In genomic region chr4:110848787-110849186, GRCh38 we compare ENCODE assay signal across 28 cellular contexts.
"Had no signal": no experiment of that assay in that cellular context is flagged by ENCODE, and none has a peak within 500 bp of the region (broad histone marks: within the 10 kb centered on the region; RNA-seq: fewer than 3 reads in every experiment).

No MANE protein-coding gene starts in this region.

- H3K9me3 Mint-ChIP-seq: activated CD4-positive, alpha-beta memory T cell treated with anti-CD3 and anti-CD28 coated beads for 36 hours; activated CD4-positive, alpha-beta T cell treated with anti-CD3 and anti-CD28 coated beads, Interleukin-2, amount 10 ng/mL, durations not matched to agents 24 days and 14 days; activated T-helper 1 cell treated with anti-CD3 and anti-CD28 coated beads, Interleukin-12 subunit alpha, Interleukin-12 subunit beta, Interleukin-2, Interleukin-4 antibody, amounts not matched to agents 30 ng/mL and 10 ng/mL and 1 ng/mL, durations not matched to agents 14 hours and 24 hours and 36 hours; effector memory CD8-positive, alpha-beta T cell had no signal

- H3K4me3 ChIP-seq: body of pancreas, esophagus squamous epithelium had no signal

- H3K27me3 ChIP-seq: body of pancreas, esophagus squamous epithelium had no signal

- H3K36me3 Mint-ChIP-seq: activated CD4-positive, alpha-beta memory T cell treated with anti-CD3 and anti-CD28 coated beads for 36 hours; activated CD8-positive, alpha-beta memory T cell treated with anti-CD3 and anti-CD28 coated beads, Interleukin-2, amount 10 ng/mL, durations not matched to agents 7 days and 5 days; activated naive CD8-positive, alpha-beta T cell had no signal

- H3K4me3 Mint-ChIP-seq: activated CD4-positive, alpha-beta memory T cell treated with anti-CD3 and anti-CD28 coated beads for 36 hours; activated CD4-positive, alpha-beta T cell treated with anti-CD3 and anti-CD28 coated beads for 36 hours; activated CD4-positive, alpha-beta T cell treated with anti-CD3 and anti-CD28 coated beads, Interleukin-2, amount 10 ng/mL, durations not matched to agents 24 days and 14 days; activated CD8-positive, alpha-beta memory T cell treated with anti-CD3 and anti-CD28 coated beads, Interleukin-2, amount 10 ng/mL, durations not matched to agents 7 days and 5 days; activated CD8-positive, alpha-beta T cell treated with anti-CD3 and anti-CD28 coated beads, Interleukin-2, amount 10 ng/mL, durations not matched to agents 7 days and 5 days; activated naive CD8-positive, alpha-beta T cell; activated T-helper 1 cell treated with anti-CD3 and anti-CD28 coated beads, Interleukin-12 subunit alpha, Interleukin-12 subunit beta, Interleukin-2, Interleukin-4 antibody, amounts not matched to agents 30 ng/mL and 10 ng/mL and 1 ng/mL, durations not matched to agents 14 hours and 24 hours and 36 hours; effector memory CD8-positive, alpha-beta T cell had no signal

- H3K36me3 ChIP-seq: esophagus squamous epithelium had no signal

- H3K9me3 ChIP-seq: body of pancreas, esophagus squamous epithelium had no signal

- H3K27ac ChIP-seq: body of pancreas, epithelial cell of prostate, esophagus squamous epithelium had no signal

- H3K4me1 ChIP-seq: esophagus squamous epithelium had no signal

- DNase-seq: activated CD4-positive, alpha-beta memory T cell treated with anti-CD3 and anti-CD28 coated beads for 36 hours; activated CD4-positive, alpha-beta T cell treated with anti-CD3 and anti-CD28 coated beads for 36 hours; activated CD4-positive, alpha-beta T cell treated with anti-CD3 and anti-CD28 coated beads, Interleukin-2, amount 10 ng/mL, durations not matched to agents 24 days and 14 days; activated CD4-positive, CD25-positive, alpha-beta regulatory T cell; activated CD4-positive, CD25-positive, alpha-beta regulatory T cell treated with anti-CD3 and anti-CD28 coated beads, Interleukin-2, amount 50 U/mL, for 72 hours; activated CD8-positive, alpha-beta memory T cell treated with anti-CD3 and anti-CD28 coated beads, Interleukin-2, amount 10 ng/mL, durations not matched to agents 7 days and 5 days; activated CD8-positive, alpha-beta memory T cell treated with anti-CD3 and anti-CD28 coated beads, Interleukin-2, amount 50 U/mL, for 4 hours; activated CD8-positive, alpha-beta T cell treated with anti-CD3 and anti-CD28 coated beads, Interleukin-2, amount 10 ng/mL, durations not matched to agents 7 days and 5 days; activated gamma-delta T cell; activated naive CD4-positive, alpha-beta T cell; activated naive CD4-positive, alpha-beta T cell treated with anti-CD3 and anti-CD28 coated beads, Interleukin-2, amount 50 U/mL, for 16 hours; activated T-cell treated with anti-CD3 and anti-CD28 coated beads, Interleukin-2, amount 50 U/mL, for 1 hour; activated T-cell treated with anti-CD3 and anti-CD28 coated beads, Interleukin-2, amount 50 U/mL, for 48 hours; amniotic stem cell; aorta; body of pancreas; caudate nucleus; cortex of kidney; dermis blood vessel endothelial cell; effector CD4-positive, alpha-beta T cell; effector memory CD8-positive, alpha-beta T cell; esophagus squamous epithelium; foreskin fibroblast; head of caudate nucleus; T-helper 2 cell had no signal

- H3K27ac Mint-ChIP-seq: activated CD4-positive, alpha-beta memory T cell treated with anti-CD3 and anti-CD28 coated beads for 36 hours; activated CD4-positive, alpha-beta T cell treated with anti-CD3 and anti-CD28 coated beads for 36 hours; activated CD4-positive, alpha-beta T cell treated with anti-CD3 and anti-CD28 coated beads, Interleukin-2, amount 10 ng/mL, durations not matched to agents 24 days and 14 days; activated CD8-positive, alpha-beta memory T cell treated with anti-CD3 and anti-CD28 coated beads, Interleukin-2, amount 10 ng/mL, durations not matched to agents 7 days and 5 days; activated CD8-positive, alpha-beta T cell treated with anti-CD3 and anti-CD28 coated beads, Interleukin-2, amount 10 ng/mL, durations not matched to agents 7 days and 5 days; activated naive CD8-positive, alpha-beta T cell; activated T-helper 1 cell treated with anti-CD3 and anti-CD28 coated beads, Interleukin-12 subunit alpha, Interleukin-12 subunit beta, Interleukin-2, Interleukin-4 antibody, amounts not matched to agents 30 ng/mL and 10 ng/mL and 1 ng/mL, durations not matched to agents 14 hours and 24 hours and 36 hours; effector memory CD8-positive, alpha-beta T cell had no signal

- H3K4me1 Mint-ChIP-seq: activated CD4-positive, alpha-beta T cell treated with anti-CD3 and anti-CD28 coated beads for 36 hours; activated CD4-positive, alpha-beta T cell treated with anti-CD3 and anti-CD28 coated beads, Interleukin-2, amount 10 ng/mL, durations not matched to agents 24 days and 14 days; activated CD8-positive, alpha-beta memory T cell treated with anti-CD3 and anti-CD28 coated beads, Interleukin-2, amount 10 ng/mL, durations not matched to agents 7 days and 5 days had no signal

- H3K27me3 Mint-ChIP-seq: activated CD4-positive, alpha-beta memory T cell treated with anti-CD3 and anti-CD28 coated beads for 36 hours; activated CD4-positive, alpha-beta T cell treated with anti-CD3 and anti-CD28 coated beads for 36 hours; activated CD4-positive, alpha-beta T cell treated with anti-CD3 and anti-CD28 coated beads, Interleukin-2, amount 10 ng/mL, durations not matched to agents 24 days and 14 days; activated CD8-positive, alpha-beta memory T cell treated with anti-CD3 and anti-CD28 coated beads, Interleukin-2, amount 10 ng/mL, durations not matched to agents 7 days and 5 days; activated naive CD8-positive, alpha-beta T cell; effector memory CD8-positive, alpha-beta T cell had no signal
